ENCODE assay signal across 3 cellular contexts in genomic region chr9:113653746-113654604, GRCh38.
TF ChIP-seq lines count a peak whose summit lies in the region.

No MANE protein-coding gene starts in this region.

TF ChIP-seq in IMR-90, 13 proteins besides CTCF, POLR2A, EP300 and RAD21:
- TF ChIP-seq RFX5 (IDR thresholded peaks at IDR 0.05; ENCODE audit: low read depth, low read length) = no peak

TF ChIP-seq in H1, 55 proteins besides CTCF, POLR2A, EP300 and RAD21:
- no peak for TF ChIP-seq BRCA1 (IDR thresholded peaks at IDR 0.05; ENCODE audit: low read depth, low read length)

TF ChIP-seq in GM12891, 5 proteins besides CTCF, POLR2A, EP300 and RAD21:
- TF ChIP-seq TAF1 (IDR thresholded peaks at IDR 0.05; ENCODE audit: low read depth, low read length) (no peak), POLR2AphosphoS5 (IDR thresholded peaks at IDR 0.05; ENCODE audit: low read depth, low read length) (no peak), SPI1 (IDR thresholded peaks at IDR 0.05; ENCODE audit: low read depth, low read length) (no peak), POU2F2 (IDR thresholded peaks at IDR 0.05; ENCODE audit: low read depth, low read length) (no peak), PAX5 (IDR thresholded peaks at IDR 0.05; ENCODE audit: insufficient read depth, low read length, severe bottlenecking) (no peak)
